Comparison of ENCODE assay signal across 27 cellular contexts in genomic region chr17:29108806-29109476, GRCh38.
DNase-seq lines count a peak whose midpoint lies in the region; ATAC-seq and TF ChIP-seq lines count a peak whose summit lies in the region.
"Had no signal": no experiment of that assay in that cellular context is flagged by ENCODE, and none has a peak within 500 bp of the region (broad histone marks: within the 10 kb centered on the region; RNA-seq: fewer than 3 reads in every experiment).

No MANE protein-coding gene starts in this region.

- in situ Hi-C loops in KBM-7 (cut with MboI; ENCODE audit: low pct_unique_long_range_greater_than_20kb, low sequenced_read_pairs): loop anchor here (10.0 to 25.0 kb wide), 3 partner anchors 124 to 372 kb away; partner anchors contain the start of genes NEK8, PHF12, TLCD1 and TRAF4

- no peaks in the 10 kb centered on the region for H3K9me3 ChIP-seq in SK-N-SH
- no peaks in the 10 kb centered on the region for H3K9me3 ChIP-seq in neuronal stem cell (replicated peaks in 1 of 2; ENCODE audit: control insufficient read depth in 2 of 2, insufficient read depth in 1 of 2, low read depth in 1 of 2, low read length in 2 of 2)
- H3K9me3 ChIP-seq: esophagus muscularis mucosa, prostate gland, tibial artery had no signal

- H4K8ac ChIP-seq in neuronal stem cell (ENCODE audit: low read depth, low read length): no peak overlapping the region

- no peak overlapping the region for H2BK15ac ChIP-seq in neuronal stem cell (ENCODE audit: low read length)

- H3K18ac ChIP-seq in neuronal stem cell (ENCODE audit: low read length): peak overlapping the region; percentile 33

- H2BK12ac ChIP-seq in neuronal stem cell (ENCODE audit: low read length): no peak overlapping the region

- TF ChIP-seq CTCF in GM23338 (conservative IDR thresholded peaks at IDR 0.05; ENCODE audit: low read depth in 2 of 2) (no peak), SK-N-SH (IDR thresholded peaks at IDR 0.05) (no peak), glutamatergic neuron (IDR thresholded peaks at IDR 0.05; ENCODE audit: partially characterized antibody, unreplicated experiment) (no peak)

- no peaks in the 10 kb centered on the region for H4K20me1 ChIP-seq in GM23338 (replicated peaks; ENCODE audit: insufficient read depth)
- no peaks in the 10 kb centered on the region for H4K20me1 ChIP-seq in SK-N-SH (ENCODE audit: insufficient read depth)

- no peak overlapping the region for H3K4me3 Mint-ChIP-seq in GM23338
- H3K4me3 Mint-ChIP-seq in glutamatergic neuron (ENCODE audit: unreplicated experiment): peak overlapping the region; percentile 34
- H3K4me3 Mint-ChIP-seq: activated CD4-positive, alpha-beta T cell treated with anti-CD3 and anti-CD28 coated beads for 36 hours; activated naive CD4-positive, alpha-beta T cell treated with anti-CD3 and anti-CD28 coated beads, Interleukin-2, amount 50 U/mL, for 24 hours; activated T-cell treated with anti-CD3 and anti-CD28 coated beads, Interleukin-2, amount 50 U/mL, for 72 hours; CD8-positive, alpha-beta T cell; mesothelial cell of epicardium; nephron; stimulated activated naive CD8-positive, alpha-beta T cell treated with anti-CD3 and anti-CD28 coated beads, Interleukin-15, Interleukin-2, amounts not matched to agents 100 ng/mL and 50 ng/mL, for 24 hours; T-cell had no signal

- H3K27me3 Mint-ChIP-seq in GM23338 (ENCODE audit: insufficient read depth, low read depth, poor library complexity): peaks cover 18% of the 10 kb centered on the region
- H3K27me3 Mint-ChIP-seq in glutamatergic neuron (ENCODE audit: unreplicated experiment): peaks cover 20% of the 10 kb centered on the region
- H3K27me3 Mint-ChIP-seq: activated CD4-positive, alpha-beta T cell treated with anti-CD3 and anti-CD28 coated beads for 36 hours; activated naive CD4-positive, alpha-beta T cell treated with anti-CD3 and anti-CD28 coated beads, Interleukin-2, amount 50 U/mL, for 24 hours; stimulated activated naive CD8-positive, alpha-beta T cell treated with anti-CD3 and anti-CD28 coated beads, Interleukin-15, Interleukin-2, amounts not matched to agents 100 ng/mL and 50 ng/mL, for 24 hours; T-cell had no signal

- H3K9me3 Mint-ChIP-seq in GM23338 (no peaks in the 10 kb centered on the region), glutamatergic neuron (ENCODE audit: unreplicated experiment) (peaks cover 13% of the 10 kb centered on the region)
- H3K9me3 Mint-ChIP-seq: activated naive CD4-positive, alpha-beta T cell treated with anti-CD3 and anti-CD28 coated beads, Interleukin-2, amount 50 U/mL, for 24 hours; activated T-cell treated with anti-CD3 and anti-CD28 coated beads, Interleukin-2, amount 50 U/mL, for 72 hours; CD8-positive, alpha-beta T cell; mesothelial cell of epicardium; nephron; stimulated activated naive CD8-positive, alpha-beta T cell treated with anti-CD3 and anti-CD28 coated beads, Interleukin-15, Interleukin-2, amounts not matched to agents 100 ng/mL and 50 ng/mL, for 24 hours; T-cell had no signal

- H2AFZ ChIP-seq in GM23338 (no peak overlapping the region), SK-N-SH (ENCODE audit: low read depth) (no peak overlapping the region), neuronal stem cell (ENCODE audit: low read length) (peak overlapping the region; percentile 47)

- H2AK5ac ChIP-seq in neuronal stem cell (ENCODE audit: low read depth, low read length): no peak overlapping the region

- 74% methylated on average over 11 of the region's 11 CpGs for WGBS in SK-N-SH (ENCODE audit: low lambda C conversion rate)
- no CpG with 5 or more reads among the region's 11 CpGs for WGBS in neuronal stem cell (ENCODE audit: extremely low coverage in 2 of 2, insufficient read length in 2 of 2, insufficient replicate concordance in 1 of 2), 2 donors

- peaks cover 28% of the 10 kb centered on the region for H3K4me1 Mint-ChIP-seq in GM23338
- peaks cover 27% of the 10 kb centered on the region for H3K4me1 Mint-ChIP-seq in glutamatergic neuron (ENCODE audit: low read depth, unreplicated experiment)
- H3K4me1 Mint-ChIP-seq: activated CD4-positive, alpha-beta T cell treated with anti-CD3 and anti-CD28 coated beads for 36 hours; activated naive CD4-positive, alpha-beta T cell treated with anti-CD3 and anti-CD28 coated beads, Interleukin-2, amount 50 U/mL, for 24 hours; mesothelial cell of epicardium; T-cell had no signal

- no peak overlapping the region for H4K91ac ChIP-seq in neuronal stem cell (ENCODE audit: low read depth, low read length, poor library complexity)

- H3K9me2 ChIP-seq in GM23338 (ENCODE audit: insufficient read depth) (no peaks in the 10 kb centered on the region), SK-N-SH (no peaks in the 10 kb centered on the region)

- POLR2A ChIA-PET in SK-N-SH (lab: Yijun Ruan, JAX): interaction anchor here (0.7 to 1.2 kb wide), 2 partner anchors 61 to 71 kb away, joined by 3 read pairs; no protein-coding TSS in a partner anchor

- no peak for TF ChIP-seq RAD21 in SK-N-SH (IDR thresholded peaks at IDR 0.05; ENCODE audit: low read length)

- H3K27me3 ChIP-seq in GM23338 (ENCODE audit: insufficient read depth) (no peaks in the 10 kb centered on the region), SK-N-SH (ENCODE audit: insufficient read depth) (no peaks in the 10 kb centered on the region), neuronal stem cell (ENCODE audit: control insufficient read depth in 3 of 3, insufficient read depth in 3 of 3, low read depth in 1 of 3, low read length in 3 of 3) (no peaks in the 10 kb centered on the region)
- H3K27me3 ChIP-seq: esophagus muscularis mucosa, tibial artery had no signal

- H3F3A ChIP-seq in GM23338 (replicated peaks; ENCODE audit: low read depth) (peaks cover 12% of the 10 kb centered on the region; the same call in 1 of the 2 replicates), SK-N-SH (replicated peaks; ENCODE audit: insufficient read depth) (no peaks in the 10 kb centered on the region)

- no peak for ATAC-seq in GM23338
- no peak for ATAC-seq in GM18520 (IDR thresholded peaks at IDR 0.05; ENCODE audit: unreplicated experiment)
- ATAC-seq: activated CD4-positive, alpha-beta T cell treated with anti-CD3 and anti-CD28 coated beads for 36 hours; activated T-cell treated with anti-CD3 and anti-CD28 coated beads, Interleukin-2, amount 50 U/mL, for 72 hours; CD8-positive, alpha-beta T cell; T-cell had no signal

- H3K36me3 ChIP-seq in GM23338 (ENCODE audit: insufficient read depth): no peaks in the 10 kb centered on the region
- H3K36me3 ChIP-seq in SK-N-SH (replicated peaks in 1 of 2; ENCODE audit: control insufficient read depth in 1 of 2, insufficient read depth in 2 of 2, low read length in 1 of 2): peaks cover 0 to 8% of the 10 kb centered on the region in 2 experiments
- peaks cover 7 to 40% of the 10 kb centered on the region in 2 donors for H3K36me3 ChIP-seq in neuronal stem cell (replicated peaks in 1 of 2; ENCODE audit: control insufficient read depth in 2 of 2, insufficient read depth in 2 of 2, low read length in 2 of 2)

- H3K36me3 Mint-ChIP-seq in GM23338 (ENCODE audit: low read depth): peaks cover 24% of the 10 kb centered on the region
- peaks cover 9% of the 10 kb centered on the region for H3K36me3 Mint-ChIP-seq in glutamatergic neuron (ENCODE audit: unreplicated experiment)

- H3K9ac ChIP-seq in SK-N-SH (no peak overlapping the region), neuronal stem cell (ENCODE audit: low read depth, low read length, poor library complexity) (no peak overlapping the region)

- no peak overlapping the region for H3K14ac ChIP-seq in neuronal stem cell (ENCODE audit: low read length)

- no peak overlapping the region for H2BK120ac ChIP-seq in neuronal stem cell (ENCODE audit: low read depth, low read length)

- no peak overlapping the region for H2BK5ac ChIP-seq in neuronal stem cell (ENCODE audit: low read length)

- no peak overlapping the region for H3K4ac ChIP-seq in neuronal stem cell (ENCODE audit: low read length)

- CTCF ChIA-PET in SK-N-SH (lab: Yijun Ruan, JAX): interaction anchor here (0.9 to 26.8 kb wide), 22 partner anchors 8 to 163 kb away, joined by 3 to 947 read pairs (median 5); partner anchors contain the start of genes PHF12, PIPOX and SEZ6

- no peak overlapping the region; the same call in 1 of the 2 replicates for H3K4me2 ChIP-seq in GM23338
- H3K4me2 ChIP-seq in SK-N-SH: no peak overlapping the region
- no peak overlapping the region for H3K4me2 ChIP-seq in neuronal stem cell (ENCODE audit: insufficient read depth, low read length, poor library complexity, severe bottlenecking)
- H3K4me2 ChIP-seq: smooth muscle cell had no signal

- H3K4me3 ChIP-seq in GM23338: no peak overlapping the region
- no peak overlapping the region for H3K4me3 ChIP-seq in SK-N-SH (ENCODE audit: low read depth in 2 of 2, low read length in 1 of 2)
- H3K4me3 ChIP-seq in neuronal stem cell (ENCODE audit: low read length in 2 of 2): no peak overlapping the region
- H3K4me3 ChIP-seq: esophagus muscularis mucosa, prostate gland, smooth muscle cell, tibial artery had no signal

- 0 out of 2 replicates have a peak overlapping the region, but pooled peaks have one; percentile 9 for H3K27ac ChIP-seq in GM23338 (ENCODE audit: low read depth)
- H3K27ac ChIP-seq in SK-N-SH (ENCODE audit: low read depth in 2 of 2, low read length in 1 of 2): peak overlapping the region in 1 of 2 experiments; percentile 66; a peak in 1 of 4 replicates
- no peak overlapping the region for H3K27ac ChIP-seq in neuronal stem cell (replicated peaks; ENCODE audit: low read length)
- H3K27ac ChIP-seq: esophagus muscularis mucosa, prostate gland, tibial artery had no signal

- H3K4me1 ChIP-seq in GM23338 (ENCODE audit: insufficient read depth): peaks cover 5% of the 10 kb centered on the region
- peaks cover 5 to 22% of the 10 kb centered on the region in 2 experiments; a peak in 2 of 4 replicates for H3K4me1 ChIP-seq in SK-N-SH (ENCODE audit: control insufficient read depth in 1 of 2, insufficient read depth in 2 of 2, low read depth in 1 of 2, low read length in 1 of 2)
- H3K4me1 ChIP-seq in neuronal stem cell (ENCODE audit: control insufficient read depth in 2 of 2, insufficient read depth in 1 of 2, low read depth in 1 of 2, low read length in 2 of 2): peaks cover 6 to 19% of the 10 kb centered on the region in 2 donors
- H3K4me1 ChIP-seq: prostate gland had no signal

- DNase-seq in GM23338 (ENCODE audit: low spot score) (no peak), SK-N-SH (no peak), glutamatergic neuron (no peak), neuronal stem cell (ENCODE audit: low spot score) (no peak), NCI-H748 (lab: John Stamatoyannopoulos, UW; ENCODE audit: unreplicated experiment) (no peak), mucosa of gallbladder (ENCODE audit: low spot score) (no peak), KBM-7 (no peak)
- DNase-seq: activated CD4-positive, alpha-beta T cell treated with anti-CD3 and anti-CD28 coated beads for 36 hours; activated CD8-positive, alpha-beta memory T cell treated with anti-CD3 and anti-CD28 coated beads for 24 hours; activated T-cell treated with anti-CD3 and anti-CD28 coated beads, Interleukin-2, amount 50 U/mL, for 72 hours; CD8-positive, alpha-beta T cell; DMS79; effector CD4-positive, alpha-beta T cell; Karpas-422; NCI-H187 treated with DMSO at 0.1 percent for 48 hours; SHP77 treated with DMSO at 0.1 percent for 48 hours; stimulated activated CD4-positive, alpha-beta T cell treated with anti-CD3 and anti-CD28 coated beads, Interleukin-2, amount 100 ng/mL, for 48 hours; T-cell; tibial artery had no signal

- H3K79me1 ChIP-seq in neuronal stem cell (ENCODE audit: low read depth, low read length): no peaks in the 10 kb centered on the region

- peak overlapping the region; percentile 59; the same call in 1 of the 2 replicates for H3K27ac Mint-ChIP-seq in GM23338
- no peak overlapping the region for H3K27ac Mint-ChIP-seq in glutamatergic neuron (ENCODE audit: unreplicated experiment)
- H3K27ac Mint-ChIP-seq: activated CD4-positive, alpha-beta T cell treated with anti-CD3 and anti-CD28 coated beads for 36 hours; activated T-cell treated with anti-CD3 and anti-CD28 coated beads, Interleukin-2, amount 50 U/mL, for 72 hours; CD8-positive, alpha-beta T cell; mesothelial cell of epicardium; nephron; T-cell had no signal

- H3K23ac ChIP-seq in neuronal stem cell (ENCODE audit: low read depth, low read length, poor library complexity): no peak overlapping the region

- no peak for TF ChIP-seq EP300 in SK-N-SH (IDR thresholded peaks at IDR 0.05; ENCODE audit: borderline replicate concordance in 1 of 2, low read depth in 1 of 2, low read length in 1 of 2)

- no peaks in the 10 kb centered on the region for H3K79me2 ChIP-seq in GM23338 (replicated peaks; ENCODE audit: insufficient read depth)
- no peaks in the 10 kb centered on the region for H3K79me2 ChIP-seq in SK-N-SH (ENCODE audit: insufficient read depth)
